ENCODE assay signal across 9 cellular contexts in the genomic region with DNA sequence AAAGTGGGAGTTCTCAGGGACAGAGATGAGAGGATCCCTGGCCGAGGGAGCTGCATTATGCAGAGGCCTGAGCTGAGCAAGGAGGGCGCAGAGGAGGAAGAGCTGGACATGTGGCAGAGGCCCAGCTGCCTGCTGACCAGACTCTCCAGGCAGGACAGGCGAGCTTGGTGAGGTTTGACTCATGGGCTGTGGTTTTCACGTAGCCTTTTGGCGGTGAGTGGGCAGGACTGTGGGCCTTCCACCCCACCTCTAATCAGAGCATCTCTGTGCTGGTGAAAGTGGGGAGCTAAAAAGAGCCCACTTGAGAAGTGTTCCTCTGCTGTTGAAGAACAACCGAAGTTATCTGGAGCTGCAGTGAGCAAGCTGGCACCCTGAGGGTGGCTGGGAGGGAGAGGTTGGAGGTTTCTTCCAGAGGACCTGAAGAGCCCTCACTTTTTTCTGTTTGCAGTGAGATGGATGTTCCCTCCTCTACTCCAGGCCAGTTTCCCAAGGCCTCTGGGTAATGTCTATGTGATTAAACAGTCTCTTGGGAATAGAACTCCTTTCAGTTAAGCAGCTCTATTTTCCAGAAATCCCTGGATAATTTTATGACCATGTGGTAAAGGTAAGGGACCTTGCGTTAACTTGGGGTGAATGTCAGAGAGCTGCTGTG. TPM values are rescaled to one million over a fixed set of nuclear protein-coding genes. Genes with fewer than 3 reads are reported as not detected.
DNase-seq lines count a peak whose midpoint lies in the region; ATAC-seq and TF ChIP-seq lines count a peak whose summit lies in the region.
"Had no signal": no experiment of that assay in that cellular context is flagged by ENCODE, and none has a peak within 500 bp of the region (broad histone marks: within the 10 kb centered on the region; RNA-seq: fewer than 3 reads in every experiment).

No MANE protein-coding gene starts in this region.

- no peak overlapping the region for H3K4me3 ChIP-seq in spleen

- no peaks in the 10 kb centered on the region for H3K27me3 Mint-ChIP-seq in H9 (ENCODE audit: low read depth)

- no peak for ATAC-seq in GM18520 (IDR thresholded peaks at IDR 0.05; ENCODE audit: unreplicated experiment)
- no peak for ATAC-seq in GM19328 (IDR thresholded peaks at IDR 0.05; ENCODE audit: unreplicated experiment)
- no peak for ATAC-seq in stimulated activated effector memory CD8-positive, alpha-beta T cell treated with anti-CD3 and anti-CD28 coated beads, Interleukin-12 subunit alpha, Interleukin-12 subunit beta, amount 100 ng/mL, for 72 hours

- no peak overlapping the region for H3K4ac ChIP-seq in H9 (ENCODE audit: low read depth, low read length)

- H2BK5ac ChIP-seq in H9 (ENCODE audit: insufficient read length, low read length), result no peak overlapping the region

- H4K5ac ChIP-seq in H9 (ENCODE audit: insufficient read length, low read depth, low read length), result no peak overlapping the region

- WGBS in H9 (ENCODE audit: extremely low coverage, insufficient read length, low lambda C conversion rate), result no CpG with 5 or more reads among the region's 7 CpGs
- 67 to 86% (median 81%) methylated on average over 7 of the region's 7 CpGs for WGBS in spleen, 5 donors

- peaks cover 7% of the 10 kb centered on the region; the same call in 1 of the 2 replicates for H3K79me2 ChIP-seq in H9 (ENCODE audit: insufficient read depth, low read length)

- peaks cover 5 to 6% of the 10 kb centered on the region in 2 experiments; a peak in 4 of 5 replicates for H3K9me3 Mint-ChIP-seq in H9
- no peaks in the 10 kb centered on the region for H3K9me3 Mint-ChIP-seq in stimulated activated effector memory CD8-positive, alpha-beta T cell treated with anti-CD3 and anti-CD28 coated beads, Interleukin-12 subunit alpha, Interleukin-12 subunit beta, amount 100 ng/mL, for 72 hours

- no peak overlapping the region for H4K8ac ChIP-seq in H9 (replicated peaks; ENCODE audit: insufficient read length, low read depth, low read length)

- H3K4me1 Mint-ChIP-seq in H9, result peaks cover 24 to 26% of the 10 kb centered on the region in 2 experiments
- H3K4me1 Mint-ChIP-seq in stimulated activated effector memory CD8-positive, alpha-beta T cell treated with anti-CD3 and anti-CD28 coated beads, Interleukin-12 subunit alpha, Interleukin-12 subunit beta, amount 100 ng/mL, for 72 hours, result peaks cover 16% of the 10 kb centered on the region

- H3K9me3 ChIP-seq in H9 (ENCODE audit: control insufficient read depth, low read depth, low read length), result no peaks in the 10 kb centered on the region
- no peaks in the 10 kb centered on the region for H3K9me3 ChIP-seq in spleen

- TF ChIP-seq CTCF in H9 (conservative IDR thresholded peaks at IDR 0.05) (no peak), spleen (IDR thresholded peaks at IDR 0.05 in 8 of 11, conservative IDR thresholded peaks at IDR 0.05 in 3 of 11) (no peak)

- H3K23ac ChIP-seq in H9 (ENCODE audit: insufficient read length, low read depth, low read length), result no peak overlapping the region

- peak overlapping the region in 1 of 2 experiments; percentile 6; a peak in 1 of 5 replicates for H3K4me3 Mint-ChIP-seq in H9
- no peak overlapping the region for H3K4me3 Mint-ChIP-seq in stimulated activated effector memory CD8-positive, alpha-beta T cell treated with anti-CD3 and anti-CD28 coated beads, Interleukin-12 subunit alpha, Interleukin-12 subunit beta, amount 100 ng/mL, for 72 hours

- H3K27me3 ChIP-seq in H9 (ENCODE audit: insufficient read depth, low read length) (no peaks in the 10 kb centered on the region), spleen (replicated peaks in 1 of 7) (no peaks in the 10 kb centered on the region)

- H2AK5ac ChIP-seq in H9 (ENCODE audit: insufficient read length, low read length), result no peak overlapping the region

- H3K56ac ChIP-seq in H9 (ENCODE audit: insufficient read length, low read depth, low read length), result no peak overlapping the region

- no peak for TF ChIP-seq POLR2A in spleen (IDR thresholded peaks at IDR 0.05)

- H3K4me1 ChIP-seq in H9 (ENCODE audit: insufficient read depth, low read length) (0 out of 2 replicates have a peak, but pooled peaks cover 2% of the 10 kb centered on the region), spleen (peaks cover 7 to 35% (median 24%) of the 10 kb centered on the region in 6 donors)

- DNase-seq in H9 (no peak), astrocyte of the hippocampus (ENCODE audit: low read depth, low spot score) (peak; percentile 84), iris pigment epithelial cell (ENCODE audit: low read depth) (peak; percentile 94), spleen (peak; percentile 74), epidermal melanocyte (ENCODE audit: insufficient read length, low spot score) (no peak)
- DNase-seq in stimulated activated effector memory CD8-positive, alpha-beta T cell treated with anti-CD3 and anti-CD28 coated beads, Interleukin-12 subunit alpha, Interleukin-12 subunit beta, amount 100 ng/mL, for 72 hours (ENCODE audit: low spot score in 2 of 2), result no peak
- DNase-seq: activated CD8-positive, alpha-beta memory T cell treated with anti-CD3 and anti-CD28 coated beads for 24 hours had no signal

- intact Hi-C loops in spleen (cut with DNase I; ENCODE audit: low total_unique reads), result no loop called here

- peaks cover 8 to 19% (median 12%) of the 10 kb centered on the region in 3 experiments for H3K36me3 Mint-ChIP-seq in H9 (ENCODE audit: insufficient read depth in 1 of 3, low read depth in 3 of 3)
- no peaks in the 10 kb centered on the region for H3K36me3 Mint-ChIP-seq in stimulated activated effector memory CD8-positive, alpha-beta T cell treated with anti-CD3 and anti-CD28 coated beads, Interleukin-12 subunit alpha, Interleukin-12 subunit beta, amount 100 ng/mL, for 72 hours

- H3K27ac ChIP-seq in H9 (ENCODE audit: insufficient read length, low read depth, low read length), result no peak overlapping the region
- H3K27ac ChIP-seq in spleen, result peak overlapping the region in 5 of 8 donors; percentile 28 to 64 (median 44)

- no peak overlapping the region for H2BK15ac ChIP-seq in H9 (ENCODE audit: low read depth, low read length)

- H4K20me1 ChIP-seq in H9 (ENCODE audit: control insufficient read depth, insufficient read depth, insufficient read length), result no peaks in the 10 kb centered on the region

- no peak overlapping the region for H2BK20ac ChIP-seq in H9 (ENCODE audit: low read depth, low read length, poor library complexity, severe bottlenecking)

- no peaks in the 10 kb centered on the region for H3K36me3 ChIP-seq in spleen

- H3K4me2 ChIP-seq in H9 (ENCODE audit: insufficient read depth, insufficient read length, low read length), result no peak overlapping the region

- H4K91ac ChIP-seq in H9 (ENCODE audit: insufficient read length, low read depth, low read length), result no peak overlapping the region

- H2BK120ac ChIP-seq in H9 (ENCODE audit: low read depth, low read length, poor library complexity, severe bottlenecking), result no peak overlapping the region

- H2BK12ac ChIP-seq in H9 (ENCODE audit: insufficient read length, low read depth, low read length), result no peak overlapping the region

- no peak overlapping the region for H3T11ph ChIP-seq in H9 (ENCODE audit: low read length)

- H3K18ac ChIP-seq in H9 (ENCODE audit: insufficient read length, low read depth, low read length), result no peak overlapping the region

- H3K23me2 ChIP-seq in H9 (ENCODE audit: insufficient read length, low read depth, low read length, poor library complexity, severe bottlenecking), result no peaks in the 10 kb centered on the region

- H3K27ac Mint-ChIP-seq in H9, result peak overlapping the region in 2 of 3 experiments; percentile 16 to 71; a peak in 2 of 7 replicates
- H3K27ac Mint-ChIP-seq in stimulated activated effector memory CD8-positive, alpha-beta T cell treated with anti-CD3 and anti-CD28 coated beads, Interleukin-12 subunit alpha, Interleukin-12 subunit beta, amount 100 ng/mL, for 72 hours, result no peak overlapping the region

- H3K79me1 ChIP-seq in H9 (ENCODE audit: insufficient read depth, low read depth, low read length, poor library complexity, severe bottlenecking), result peaks cover 3% of the 10 kb centered on the region

- H3K14ac ChIP-seq in H9 (ENCODE audit: insufficient read depth, low read length), result no peak overlapping the region

- no peak overlapping the region for H3K9ac ChIP-seq in H9 (ENCODE audit: extremely low read depth, insufficient read length, low read length)

- no peak overlapping the region for H2AFZ ChIP-seq in H9 (ENCODE audit: low read length)

RNA-seq across cellular contexts. Expression of gene EPN2, which starts 11.9 kb away (rescaled TPM):
- total RNA-seq in H9 (2021) (53.2 and 57.8 TPM in 2 replicates), spleen (10 to 100 TPM; 21.8 to 59.6 (median 38.5) TPM)
- polyA plus RNA-seq in spleen, result 10 to 100 TPM in 1 of 3 donors, 1 to 10 TPM in 2; 5.4 to 20.0 (median 5.9) TPM

Comparison
In these comparisons a context has a peak if more than half of its experiments do, and no peak if none do; other contexts are left out.
1. DNase-seq: peak in astrocyte of the hippocampus (single experiment), iris pigment epithelial cell (single experiment) and spleen (single experiment); none in H9 (single experiment), stimulated activated effector memory CD8-positive, alpha-beta T cell treated with anti-CD3 and anti-CD28 coated beads, Interleukin-12 subunit alpha, Interleukin-12 subunit beta, amount 100 ng/mL, for 72 hours (0 of 2) and epidermal melanocyte (single experiment).